24 cellular contexts compared by ENCODE assay signal in the genomic region with DNA sequence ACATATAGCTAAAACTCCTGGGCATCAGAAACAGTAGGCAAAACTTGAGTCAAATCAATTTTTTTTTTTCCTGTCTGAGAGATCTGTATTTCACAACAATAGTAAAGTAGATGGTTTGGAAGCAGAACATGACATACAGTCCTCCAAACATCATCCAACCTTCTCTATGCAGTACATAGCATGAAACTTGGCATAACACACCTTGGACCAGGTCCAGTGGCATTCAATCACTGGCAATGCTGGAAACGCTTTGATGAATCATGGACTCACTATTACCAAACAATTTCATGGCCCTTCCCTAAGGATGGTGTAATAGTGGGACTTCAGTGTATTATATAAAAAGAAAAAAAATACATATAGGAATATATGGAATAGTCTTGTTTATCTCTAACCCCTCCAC.
DNase-seq lines count a peak whose midpoint lies in the region; ATAC-seq and TF ChIP-seq lines count a peak whose summit lies in the region.
"Had no signal": no experiment of that assay in that cellular context is flagged by ENCODE, and none has a peak within 500 bp of the region (broad histone marks: within the 10 kb centered on the region; RNA-seq: fewer than 3 reads in every experiment).

No MANE protein-coding gene starts in this region.

- H3K27ac ChIP-seq in breast epithelium (no peak overlapping the region), mammary epithelial cell (ENCODE audit: insufficient read depth, low read depth, low read length) (no peak overlapping the region)

- TF ChIP-seq CTCF in MCF 10A (IDR thresholded peaks at IDR 0.05; ENCODE audit: unreplicated experiment) = no peak
- TF ChIP-seq CTCF in breast epithelium (IDR thresholded peaks at IDR 0.05) = no peak
- no peak for TF ChIP-seq CTCF in mammary epithelial cell (conservative IDR thresholded peaks at IDR 0.05 in 1 of 2, IDR thresholded peaks at IDR 0.05 in 1 of 2; ENCODE audit: extremely low read depth in 1 of 2, insufficient read depth in 1 of 2, low read depth in 1 of 2, low read length in 2 of 2)
- no peak for TF ChIP-seq CTCF in fibroblast of the aortic adventitia (IDR thresholded peaks at IDR 0.05; ENCODE audit: insufficient read depth, low read length)

- POLR2A ChIA-PET in MCF 10A (lab: Yijun Ruan, JAX) = interaction anchor here (0.6 to 1.2 kb wide), 3 partner anchors 107 to 1333 kb away, joined by 3 to 6 read pairs (median 3); no protein-coding TSS in a partner anchor

- ATAC-seq in GM21381 (IDR thresholded peaks at IDR 0.05; ENCODE audit: unreplicated experiment) (no peak), GM18858 (IDR thresholded peaks at IDR 0.05; ENCODE audit: unreplicated experiment) (no peak)
- ATAC-seq: activated CD8-positive, alpha-beta T cell treated with anti-CD3 and anti-CD28 coated beads for 36 hours; HepG2 had no signal

- in situ Hi-C loops in mammary epithelial cell (cut with MboI; ENCODE audit: low sequenced_read_pairs in 2 of 2) = no loop called here

- H2AFZ ChIP-seq in mammary epithelial cell (ENCODE audit: low read depth, low read length) = no peak overlapping the region

- no peaks in the 10 kb centered on the region for H3K4me1 ChIP-seq in breast epithelium
- no peaks in the 10 kb centered on the region for H3K4me1 ChIP-seq in mammary epithelial cell (ENCODE audit: insufficient read depth, low read length)
- H3K4me1 ChIP-seq: Caco-2 had no signal

- H3K79me2 ChIP-seq in mammary epithelial cell (ENCODE audit: insufficient read depth, low read length) = no peaks in the 10 kb centered on the region

- H3K9me3 ChIP-seq in breast epithelium = peaks cover 0 to 13% of the 10 kb centered on the region in 2 donors
- H3K9me3 ChIP-seq in mammary epithelial cell (replicated peaks; ENCODE audit: insufficient read depth, low read length) = no peaks in the 10 kb centered on the region
- H3K9me3 ChIP-seq: Caco-2 had no signal

- H3K27me3 Mint-ChIP-seq in MCF 10A (ENCODE audit: insufficient read depth, unreplicated experiment) = no peaks in the 10 kb centered on the region
- no peaks in the 10 kb centered on the region for H3K27me3 Mint-ChIP-seq in T-helper 2 cell treated with Interferon-gamma antibody and Interleukin-4, amounts not matched to agents 5 μg/mL and 100 μg/mL, for 36 hours (ENCODE audit: low read depth)
- H3K27me3 Mint-ChIP-seq: activated CD8-positive, alpha-beta T cell treated with anti-CD3 and anti-CD28 coated beads for 36 hours had no signal

- H4K20me1 ChIP-seq in mammary epithelial cell (ENCODE audit: insufficient read depth, low read length) = no peaks in the 10 kb centered on the region

- peaks cover 16% of the 10 kb centered on the region for H3K9me3 Mint-ChIP-seq in MCF 10A (ENCODE audit: unreplicated experiment)
- no peaks in the 10 kb centered on the region for H3K9me3 Mint-ChIP-seq in T-helper 2 cell treated with Interferon-gamma antibody and Interleukin-4, amounts not matched to agents 5 μg/mL and 100 μg/mL, for 36 hours

- H3K4me3 ChIP-seq in breast epithelium = no peak overlapping the region
- no peak overlapping the region for H3K4me3 ChIP-seq in mammary epithelial cell (replicated peaks in 1 of 3; ENCODE audit: insufficient read depth in 1 of 3, low read depth in 2 of 3, low read length in 3 of 3)
- H3K4me3 ChIP-seq in fibroblast of the aortic adventitia (ENCODE audit: low read depth, low read length) = no peak overlapping the region

- no peak overlapping the region for H3K4me2 ChIP-seq in mammary epithelial cell (ENCODE audit: insufficient read depth, low read depth, low read length)

- H3K27me3 ChIP-seq in breast epithelium = peaks cover 0 to 3% of the 10 kb centered on the region in 2 donors
- H3K27me3 ChIP-seq in mammary epithelial cell (ENCODE audit: insufficient read depth, low read length) = no peaks in the 10 kb centered on the region

- H3K4me1 Mint-ChIP-seq in MCF 10A (ENCODE audit: insufficient read depth, unreplicated experiment) = peaks cover 5% of the 10 kb centered on the region
- H3K4me1 Mint-ChIP-seq in T-helper 2 cell treated with Interferon-gamma antibody and Interleukin-4, amounts not matched to agents 5 μg/mL and 100 μg/mL, for 36 hours (ENCODE audit: low read depth) = no peaks in the 10 kb centered on the region

- H3K27ac Mint-ChIP-seq in MCF 10A (ENCODE audit: low read depth, unreplicated experiment) = no peak overlapping the region
- H3K27ac Mint-ChIP-seq in T-helper 2 cell treated with Interferon-gamma antibody and Interleukin-4, amounts not matched to agents 5 μg/mL and 100 μg/mL, for 36 hours = no peak overlapping the region
- H3K27ac Mint-ChIP-seq: activated CD8-positive, alpha-beta T cell treated with anti-CD3 and anti-CD28 coated beads for 36 hours; H9 had no signal

- WGBS in mammary epithelial cell (ENCODE audit: low coverage, missing lambda C conversion rate) = 0% methylated on average over 1 of the region's 1 CpG

- no TSS peak for BruUV-seq in MCF 10A (replicated peaks; lab: Mats Ljungman, UMichigan)
- no TSS peak for BruUV-seq in mammary epithelial cell (replicated peaks; lab: Mats Ljungman, UMichigan)

- no peak overlapping the region for H3K4me3 Mint-ChIP-seq in MCF 10A (ENCODE audit: unreplicated experiment)
- H3K4me3 Mint-ChIP-seq in T-helper 2 cell treated with Interferon-gamma antibody and Interleukin-4, amounts not matched to agents 5 μg/mL and 100 μg/mL, for 36 hours = no peak overlapping the region
- H3K4me3 Mint-ChIP-seq: activated CD8-positive, alpha-beta T cell treated with anti-CD3 and anti-CD28 coated beads for 36 hours; H9 had no signal

- dilution Hi-C loops in mammary epithelial cell (cut with HindIII; ENCODE audit: low sequenced_read_pairs) = no loop called here

- CTCF ChIA-PET in MCF 10A (lab: Yijun Ruan, JAX) (interaction anchor here (0.6 to 3.6 kb wide), 5 partner anchors 61 to 1335 kb away, joined by 3 to 27 read pairs (median 7); no protein-coding TSS in a partner anchor), mammary epithelial cell (lab: Charles Lee; ENCODE audit: low non-redundant PET) (no interaction called here)

- DNase-seq in MCF 10A (ENCODE audit: unreplicated experiment) = peak; percentile 97
- DNase-seq in breast epithelium (ENCODE audit: low spot score in 2 of 2) = no peak
- DNase-seq in mammary epithelial cell = peak; percentile 60
- DNase-seq in fibroblast of the aortic adventitia (ENCODE audit: low read depth) = peak; percentile 58
- DNase-seq in NCI-H2107 (lab: John Stamatoyannopoulos, UW) = no peak
- no peak for DNase-seq in T-helper 2 cell treated with Interferon-gamma antibody and Interleukin-4, amounts not matched to agents 5 μg/mL and 100 μg/mL, for 36 hours (ENCODE audit: low spot score)
- DNase-seq: activated CD8-positive, alpha-beta T cell treated with anti-CD3 and anti-CD28 coated beads for 36 hours; activated naive CD4-positive, alpha-beta T cell treated with Interleukin-2 at 50 U/mL for 16 hours; activated T-cell treated with anti-CD3 and anti-CD28 coated beads, Interleukin-2, amount 50 U/mL, for 1 hour; aorta; Caco-2; effector memory CD4-positive, alpha-beta T cell; foreskin melanocyte; H9; hippocampal formation; NCI-H187 treated with DMSO at 0.1 percent for 48 hours; NK-92 treated with Interleukin-12 subunit alpha and Interleukin-12 subunit beta, amount 100 ng/mL, for 24 hours; occipital lobe; retina; stimulated activated CD4-positive, alpha-beta T cell treated with anti-CD3 and anti-CD28 coated beads, Interleukin-12 subunit alpha, Interleukin-12 subunit beta, amount 100 ng/mL, for 4 hours; stimulated activated CD8-positive, alpha-beta memory T cell treated with anti-CD3 and anti-CD28 coated beads, Interleukin-4, amount 100 ng/mL, for 48 hours had no signal

- no peak overlapping the region for H3K9ac ChIP-seq in mammary epithelial cell (ENCODE audit: insufficient read depth, low read length)

- no peak for TF ChIP-seq POLR2A in breast epithelium (IDR thresholded peaks at IDR 0.05)

- intact Hi-C loops in MCF 10A (cut with micrococcal nuclease) (loop anchor here (1.0 kb wide), 2 partner anchors 1151 to 1336 kb away; no protein-coding TSS in a partner anchor), breast epithelium (cut with DNase I; ENCODE audit: low total_unique reads) (no loop called here), mammary epithelial cell (cut with micrococcal nuclease) (loop anchor here (5.0 kb wide), 1 partner anchor 467 kb away; no protein-coding TSS in a partner anchor)

- no peaks in the 10 kb centered on the region for H3K36me3 Mint-ChIP-seq in MCF 10A (ENCODE audit: insufficient read depth, unreplicated experiment)
- no peaks in the 10 kb centered on the region for H3K36me3 Mint-ChIP-seq in T-helper 2 cell treated with Interferon-gamma antibody and Interleukin-4, amounts not matched to agents 5 μg/mL and 100 μg/mL, for 36 hours (ENCODE audit: low read depth)

- H3K36me3 ChIP-seq in breast epithelium (no peaks in the 10 kb centered on the region), mammary epithelial cell (ENCODE audit: insufficient read depth, low read length) (no peaks in the 10 kb centered on the region)

Comparison
In these comparisons a context has a peak if more than half of its experiments do, and no peak if none do; other contexts are left out.
1. DNase-seq: peak in MCF 10A (single experiment), mammary epithelial cell (single experiment) and fibroblast of the aortic adventitia (single experiment); none in breast epithelium (0 of 2), NCI-H2107 (single experiment) and T-helper 2 cell treated with Interferon-gamma antibody and Interleukin-4, amounts not matched to agents 5 μg/mL and 100 μg/mL, for 36 hours (single experiment).